ENCODE assay signal across 14 cellular contexts in genomic region chr16:87556941-87557459, GRCh38. TPM values are rescaled to one million over a fixed set of nuclear protein-coding genes. Genes with fewer than 3 reads are reported as not detected.
DNase-seq lines count a peak whose midpoint lies in the region; ATAC-seq and TF ChIP-seq lines count a peak whose summit lies in the region.
"Had no signal": no experiment of that assay in that cellular context is flagged by ENCODE, and none has a peak within 500 bp of the region (broad histone marks: within the 10 kb centered on the region; RNA-seq: fewer than 3 reads in every experiment).

No MANE protein-coding gene starts in this region.

- ATAC-seq in HG03139 (IDR thresholded peaks at IDR 0.05; ENCODE audit: unreplicated experiment) (no peak), T-helper 17 cell (no peak)
- ATAC-seq: K562, WTC11 had no signal

- 33% methylated on average over 2 of the region's 7 CpGs for WGBS in esophagus muscularis mucosa
- 40% methylated on average over 7 of the region's 7 CpGs for WGBS in liver

- no peak for TF ChIP-seq EP300 in esophagus muscularis mucosa (IDR thresholded peaks at IDR 0.05)

- DNase-seq in esophagus muscularis mucosa (ENCODE audit: extremely low spot score) = peak; percentile 93
- DNase-seq in HuH-7.5 (ENCODE audit: low spot score) = no peak
- no peak for DNase-seq in T-helper 17 cell
- no peak for DNase-seq in NCI-H82 treated with DMSO at 0.1 percent for 48 hours (lab: John Stamatoyannopoulos, UW; ENCODE audit: unreplicated experiment)
- DNase-seq: amygdala, NCI-H1930, NCI-H82 had no signal

- H3K27ac Mint-ChIP-seq in T-helper 17 cell = no peak overlapping the region
- H3K27ac Mint-ChIP-seq: WTC11 had no signal

- no peak for TF ChIP-seq CTCF in esophagus muscularis mucosa (IDR thresholded peaks at IDR 0.05)
- no peak for TF ChIP-seq CTCF in liver (IDR thresholded peaks at IDR 0.05; ENCODE audit: low read depth, low read length, missing input control)

- H3K36me3 Mint-ChIP-seq in T-helper 17 cell (ENCODE audit: low read depth) = no peaks in the 10 kb centered on the region
- H3K36me3 Mint-ChIP-seq: WTC11 had no signal

- peak overlapping the region; percentile 53 to 95 (median 75) for H3K4me2 ChIP-seq in BLaER1 treated with 17β-estradiol and CSF1 and Interleukin-3, amounts not matched to agents 10 nM and 100 nM

- peak; percentile 32 to 54 for TF ChIP-seq RAD21 in liver (IDR thresholded peaks at IDR 0.05)

- intact Hi-C loops in esophagus muscularis mucosa (cut with DNase I) = no loop called here

- peaks cover 41% of the 10 kb centered on the region for H3K27me3 Mint-ChIP-seq in T-helper 17 cell

- peak overlapping the region in 5 of 11 experiments; percentile 17 to 58 (median 25); a peak in 7 of 22 replicates for H3K27ac ChIP-seq in BLaER1 treated with 17β-estradiol and CSF1 and Interleukin-3, amounts not matched to agents 10 nM and 100 nM
- H3K27ac ChIP-seq in esophagus muscularis mucosa (replicated peaks in 1 of 4) = peak overlapping the region; percentile 45 to 75 (median 60)
- peak overlapping the region; percentile 86 to 87 for H3K27ac ChIP-seq in liver (ENCODE audit: low read depth in 1 of 2, low read length in 2 of 2)
- peak overlapping the region in 17 of 21 experiments; percentile 8 to 73 (median 49) for H3K27ac ChIP-seq in skin epidermis
- H3K27ac ChIP-seq: SJSA1 had no signal

- H4K20me1 ChIP-seq in BLaER1 treated with 17β-estradiol and CSF1 and Interleukin-3, amounts not matched to agents 10 nM and 100 nM = peaks cover 0 to 7% (median 0%) of the 10 kb centered on the region in 11 experiments; a peak in 5 of 22 replicates

- no peaks in the 10 kb centered on the region for H3K36me3 ChIP-seq in BLaER1 treated with 17β-estradiol and CSF1 and Interleukin-3, amounts not matched to agents 10 nM and 100 nM
- H3K36me3 ChIP-seq in esophagus muscularis mucosa (no peaks in the 10 kb centered on the region), liver (ENCODE audit: control insufficient read depth in 4 of 4, insufficient read depth in 3 of 4, low read depth in 1 of 4, low read length in 3 of 4) (no peaks in the 10 kb centered on the region)
- H3K36me3 ChIP-seq: SJSA1 had no signal

- peak overlapping the region in 8 of 11 experiments; percentile 1 to 55 (median 28); a peak in 14 of 22 replicates for H3K9ac ChIP-seq in BLaER1 treated with 17β-estradiol and CSF1 and Interleukin-3, amounts not matched to agents 10 nM and 100 nM
- peak overlapping the region in 1 of 2 donors; percentile 52 for H3K9ac ChIP-seq in liver (ENCODE audit: low read depth in 1 of 2, low read length in 2 of 2)

- TF ChIP-seq POLR2A in esophagus muscularis mucosa (IDR thresholded peaks at IDR 0.05; ENCODE audit: low read depth) = no peak

- H3K4me3 ChIP-seq in BLaER1 treated with 17β-estradiol and CSF1 and Interleukin-3, amounts not matched to agents 10 nM and 100 nM = no peak overlapping the region
- H3K4me3 ChIP-seq in esophagus muscularis mucosa (peak overlapping the region in 2 of 4 donors; percentile 19 to 20), liver (ENCODE audit: low read depth in 1 of 3, low read length in 3 of 3) (no peak overlapping the region), skin epidermis (no peak overlapping the region)
- H3K4me3 ChIP-seq: K562, SJSA1 had no signal

- H3K4me1 ChIP-seq in BLaER1 treated with 17β-estradiol and CSF1 and Interleukin-3, amounts not matched to agents 10 nM and 100 nM = peaks cover 9 to 52% (median 39%) of the 10 kb centered on the region in 10 experiments; a peak in 19 of 20 replicates
- H3K4me1 ChIP-seq in esophagus muscularis mucosa = peaks cover 6 to 21% (median 10%) of the 10 kb centered on the region in 4 donors
- peaks cover 0 to 26% (median 18%) of the 10 kb centered on the region in 4 donors for H3K4me1 ChIP-seq in liver (ENCODE audit: control insufficient read depth in 4 of 4, insufficient read depth in 4 of 4, low read length in 3 of 4)

- H3K4me3 Mint-ChIP-seq in T-helper 17 cell = no peak overlapping the region
- H3K4me3 Mint-ChIP-seq: WTC11 had no signal

- H3K27me3 ChIP-seq in BLaER1 treated with 17β-estradiol and CSF1 and Interleukin-3, amounts not matched to agents 10 nM and 100 nM = peaks cover 0 to 14% (median 0%) of the 10 kb centered on the region in 11 experiments; a peak in 4 of 22 replicates
- peaks cover 0 to 24% (median 0%) of the 10 kb centered on the region in 4 donors for H3K27me3 ChIP-seq in esophagus muscularis mucosa
- no peaks in the 10 kb centered on the region for H3K27me3 ChIP-seq in liver (ENCODE audit: control insufficient read depth in 4 of 4, insufficient read depth in 4 of 4, low read length in 3 of 4)
- H3K27me3 ChIP-seq: SJSA1 had no signal

- peaks cover 3% of the 10 kb centered on the region for H3K4me1 Mint-ChIP-seq in T-helper 17 cell
- H3K4me1 Mint-ChIP-seq: WTC11 had no signal

- H3K9me3 ChIP-seq in BLaER1 treated with 17β-estradiol and CSF1 and Interleukin-3, amounts not matched to agents 10 nM and 100 nM (replicated peaks in 1 of 11) = peaks cover 0 to 8% (median 7%) of the 10 kb centered on the region in 11 experiments; a peak in 9 of 22 replicates
- H3K9me3 ChIP-seq in esophagus muscularis mucosa (no peaks in the 10 kb centered on the region), liver (ENCODE audit: control insufficient read depth in 4 of 4, low read length in 3 of 4) (no peaks in the 10 kb centered on the region), T-helper 17 cell (ENCODE audit: control insufficient read depth, low read length, poor library complexity, severe bottlenecking) (no peaks in the 10 kb centered on the region)
- H3K9me3 ChIP-seq: SJSA1 had no signal

TF ChIP-seq in liver, 16 proteins besides CTCF, POLR2A, EP300 and RAD21:
- no peak for TF ChIP-seq JUND (IDR thresholded peaks at IDR 0.05)
- TF ChIP-seq YY1 (IDR thresholded peaks at IDR 0.05) = peak; percentile 28
- peak; percentile 86 for TF ChIP-seq SP1 (IDR thresholded peaks at IDR 0.05)
- TF ChIP-seq ZBTB33 (IDR thresholded peaks at IDR 0.05) = no peak
- TF ChIP-seq TAF1 (conservative IDR thresholded peaks at IDR 0.05) = no peak
- no peak for TF ChIP-seq ATF3 (IDR thresholded peaks at IDR 0.05)
- TF ChIP-seq FOXA1 (IDR thresholded peaks at IDR 0.05) = no peak
- TF ChIP-seq EGR1 (IDR thresholded peaks at IDR 0.05; ENCODE audit: low read depth in 2 of 2) = no peak
- peak; percentile 25 for TF ChIP-seq HNF4G (IDR thresholded peaks at IDR 0.05)
- TF ChIP-seq NR2F2 (IDR thresholded peaks at IDR 0.05) = peak; percentile 98
- TF ChIP-seq MAX (IDR thresholded peaks at IDR 0.05) = no peak
- TF ChIP-seq HNF4A (conservative IDR thresholded peaks at IDR 0.05) = peak; percentile 57 to 58
- peak; percentile 94 to 97 for TF ChIP-seq RXRA (IDR thresholded peaks at IDR 0.05)
- TF ChIP-seq GABPA (IDR thresholded peaks at IDR 0.05 in 1 of 2, conservative IDR thresholded peaks at IDR 0.05 in 1 of 2) = no peak
- TF ChIP-seq REST (IDR thresholded peaks at IDR 0.05) = peak; percentile 48
- no peak for TF ChIP-seq FOXA2 (IDR thresholded peaks at IDR 0.05)

RNA-seq across cellular contexts. Expression of gene JPH3, which starts 45.3 kb away (rescaled TPM):
- total RNA-seq in esophagus muscularis mucosa = 1 to 10 TPM in 1 of 4 donors, under 1 TPM in 3; 0.42 to 2.2 (median 0.54) TPM
- total RNA-seq in liver = under 1 TPM; under 0.01 to 0.09 TPM
- under 1 TPM; 0.02 to 0.06 TPM for polyA plus RNA-seq in liver
- total RNA-seq in T-helper 17 cell = under 1 TPM in 1 of 2 donors, not detected in 1; 0.08 TPM
- total RNA-seq: K562 had no signal
